In the genomic region with DNA sequence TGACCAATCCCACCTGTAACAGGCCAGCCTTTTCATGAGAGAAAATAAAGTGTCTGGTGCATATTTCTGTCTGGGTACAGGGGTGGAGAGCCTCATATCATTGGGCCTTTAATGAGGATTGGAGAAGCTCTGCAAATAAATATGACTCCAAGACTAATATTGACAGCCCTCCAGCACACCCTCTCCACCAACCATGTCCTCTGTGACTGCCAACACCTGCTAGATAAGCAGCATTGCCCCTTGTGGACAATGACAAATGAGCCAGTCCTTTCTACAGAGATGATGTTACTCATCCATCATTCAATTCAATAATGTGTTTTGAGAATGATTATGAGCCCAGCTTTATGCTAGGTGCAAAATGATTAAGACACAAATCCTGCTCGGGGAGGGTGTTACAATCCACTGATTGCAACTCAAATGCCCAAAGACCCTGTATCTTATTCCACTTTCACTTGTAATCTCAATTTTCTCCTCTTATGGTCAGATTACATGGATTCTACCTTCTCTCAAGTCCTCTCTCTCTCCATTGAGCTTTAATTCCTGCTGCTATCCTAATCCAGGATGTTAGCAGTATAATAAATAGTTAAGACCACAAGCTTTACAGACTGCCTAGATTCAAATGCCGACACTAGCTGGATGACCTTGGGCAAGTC, we compare ENCODE assay signal across 1 cellular context.
A peak's percentile ranks its signal among the peaks of the same experiment; 100 is the strongest.
TF ChIP-seq lines count a peak whose summit lies in the region.

No MANE protein-coding gene starts in this region.

TF ChIP-seq in HepG2, 621 proteins besides CTCF, POLR2A, EP300 and RAD21:
- TF ChIP-seq FOXA3 (CRISPR knock-in tag; IDR thresholded peaks at IDR 0.05) (0 out of 2 replicates have a peak, but pooled peaks have one; percentile 15), SMC3 (IDR thresholded peaks at IDR 0.05; ENCODE audit: low read length) (peak; percentile 55; the same call in 1 of the 2 replicates), YEATS2 (CRISPR knock-in tag; IDR thresholded peaks at IDR 0.05; ENCODE audit: borderline replicate concordance) (no peak), STAG1 (CRISPR knock-in tag; IDR thresholded peaks at IDR 0.05) (peak; percentile 49), HHEX (CRISPR knock-in tag; IDR thresholded peaks at IDR 0.05) (peak; percentile 19; the same call in 1 of the 2 replicates), KLF15 (CRISPR knock-in tag; IDR thresholded peaks at IDR 0.05; ENCODE audit: borderline replicate concordance) (no peak), SOX6 (IDR thresholded peaks at IDR 0.05) (no peak), SOX6 (CRISPR knock-in tag; IDR thresholded peaks at IDR 0.05) (no peak), XRCC5 (optimal IDR thresholded peaks at IDR 0.05; ENCODE audit: low read length) (peak; percentile 30), ZNF891 (CRISPR knock-in tag; IDR thresholded peaks at IDR 0.05) (no peak), FOXA1 (IDR thresholded peaks at IDR 0.05) (no peak), FOXA1 (CRISPR knock-in tag; IDR thresholded peaks at IDR 0.05) (peak; percentile 54; the same call in 1 of the 2 replicates), ISX (CRISPR knock-in tag; conservative IDR thresholded peaks at IDR 0.05) (no peak)
- TF ChIP-seq, protein P1, sequence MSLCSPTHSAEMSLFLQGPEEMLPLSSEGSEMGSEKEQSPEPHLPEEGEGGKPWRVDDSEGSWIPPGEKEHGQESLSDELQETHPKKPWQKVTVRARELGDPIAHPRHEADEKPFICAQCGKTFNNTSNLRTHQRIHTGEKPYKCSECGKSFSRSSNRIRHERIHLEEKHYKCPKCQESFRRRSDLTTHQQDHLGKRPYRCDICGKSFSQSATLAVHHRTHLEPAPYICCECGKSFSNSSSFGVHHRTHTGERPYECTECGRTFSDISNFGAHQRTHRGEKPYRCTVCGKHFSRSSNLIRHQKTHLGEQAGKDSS (CRISPR knock-in tag; IDR thresholded peaks at IDR 0.05; ENCODE audit: borderline replicate concordance, low read depth), result no peak
